Comparison of ENCODE assay signal across 8 cellular contexts in the genomic region with DNA sequence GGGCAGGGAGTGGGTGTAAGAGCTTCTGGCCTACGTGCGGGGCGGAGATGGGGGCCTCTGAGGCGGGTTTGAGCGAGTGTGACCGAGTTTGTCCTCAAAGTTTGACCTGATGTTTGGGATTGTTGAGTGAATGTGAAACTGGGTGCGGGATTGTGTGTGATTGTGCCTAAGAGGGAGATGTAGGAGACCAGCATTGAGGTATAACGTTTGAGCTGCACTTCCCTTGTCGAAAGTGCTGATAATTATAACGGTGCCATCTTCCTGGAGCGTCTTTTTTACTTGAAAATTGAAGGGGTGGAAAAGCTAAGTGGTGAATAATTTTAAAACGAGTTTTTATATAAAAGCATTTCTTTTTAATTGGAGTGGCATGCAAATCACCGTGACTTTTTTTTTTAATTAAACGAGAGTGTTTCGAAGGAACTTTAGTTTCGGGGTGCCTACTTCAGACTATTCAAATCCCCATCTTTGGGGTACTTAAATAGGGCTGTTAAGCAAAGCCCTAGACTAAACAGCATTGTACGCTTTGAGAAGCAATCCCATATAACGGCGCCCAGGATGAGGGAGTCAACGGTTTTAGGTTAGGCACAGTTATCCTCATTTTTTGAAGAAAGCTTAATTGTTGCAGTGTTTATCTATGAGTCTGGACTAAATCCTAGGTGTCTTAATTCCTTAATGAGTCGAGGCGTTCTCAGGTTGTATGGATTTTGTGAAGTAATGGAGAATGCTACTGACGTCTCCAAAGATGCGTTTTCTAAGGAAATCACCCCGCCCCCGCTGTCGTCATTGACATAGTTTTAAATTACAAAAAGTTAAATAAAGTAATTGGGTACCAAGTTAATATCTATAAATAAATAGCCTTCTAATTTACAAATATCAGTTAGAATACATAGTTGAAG.
DNase-seq lines count a peak whose midpoint lies in the region; TF ChIP-seq lines count a peak whose summit lies in the region.

No MANE protein-coding gene starts in this region.

- peak overlapping the region; percentile 40 for H3K4me2 ChIP-seq in KMS-11

- peak overlapping the region; percentile 75 for H2AFZ ChIP-seq in KMS-11 (ENCODE audit: low read depth)

- no peaks in the 10 kb centered on the region for H4K20me1 ChIP-seq in KMS-11 (ENCODE audit: insufficient read depth)

- peaks cover 10% of the 10 kb centered on the region; the same call in 1 of the 2 replicates for H3K36me3 ChIP-seq in KMS-11 (ENCODE audit: insufficient read depth)

- H3K4me3 ChIP-seq in KMS-11 (IDR thresholded peaks at IDR 0.05; ENCODE audit: insufficient read depth, low read depth, low read length) = no peak overlapping the region

- DNase-seq in NOMO-1 treated with DMSO at 0.1 percent for 48 hours (lab: John Stamatoyannopoulos, UW; ENCODE audit: unreplicated experiment) (peak; percentile 42), NOMO-1 (lab: John Stamatoyannopoulos, UW; ENCODE audit: unreplicated experiment in 2 of 2) (no peak), hepatic stellate cell (ENCODE audit: low spot score) (peak; percentile 38), C1 segment of cervical spinal cord (lab: John Stamatoyannopoulos, UW) (no peak), T-helper 1 cell (no peak)
- DNase-seq in activated CD4-positive, alpha-beta T cell treated with anti-CD3 and anti-CD28 coated beads, Interleukin-2, amount 50 U/mL, for 4 hours = peak; percentile 6 to 15
- peak; percentile 56 for DNase-seq in stimulated activated CD4-positive, alpha-beta T cell treated with anti-CD3 and anti-CD28 coated beads, Interleukin-15, amount 100 ng/mL, for 24 hours

- TF ChIP-seq CTCF in KMS-11 (conservative IDR thresholded peaks at IDR 0.05; ENCODE audit: low read depth, low read length) = no peak

- no peaks in the 10 kb centered on the region for H3K4me1 ChIP-seq in KMS-11 (ENCODE audit: low read depth, poor library complexity, severe bottlenecking)

- peaks cover 55% of the 10 kb centered on the region for H3K79me2 ChIP-seq in KMS-11 (ENCODE audit: insufficient read depth, low read depth)

- no peaks in the 10 kb centered on the region for H3K27me3 ChIP-seq in KMS-11 (ENCODE audit: insufficient read depth, low read depth)

- H3K9ac ChIP-seq in KMS-11 = peak overlapping the region; percentile 89

- H3K27ac ChIP-seq in KMS-11 = peak overlapping the region; percentile 80

Comparison
In these comparisons a context has a peak if more than half of its experiments do, and no peak if none do; other contexts are left out.
1. DNase-seq: peak in NOMO-1 treated with DMSO at 0.1 percent for 48 hours (single experiment), activated CD4-positive, alpha-beta T cell treated with anti-CD3 and anti-CD28 coated beads, Interleukin-2, amount 50 U/mL, for 4 hours (2 of 2), hepatic stellate cell (single experiment) and stimulated activated CD4-positive, alpha-beta T cell treated with anti-CD3 and anti-CD28 coated beads, Interleukin-15, amount 100 ng/mL, for 24 hours (single experiment); none in NOMO-1 (0 of 2), C1 segment of cervical spinal cord (0 of 14) and T-helper 1 cell (0 of 5).